Comparison of ENCODE assay signal across 21 cellular contexts in genomic region chr1:104921552-104921951, GRCh38.
DNase-seq lines count a peak whose midpoint lies in the region; TF ChIP-seq lines count a peak whose summit lies in the region.
"Had no signal": no experiment of that assay in that cellular context is flagged by ENCODE, and none has a peak within 500 bp of the region (broad histone marks: within the 10 kb centered on the region; RNA-seq: fewer than 3 reads in every experiment).

No MANE protein-coding gene starts in this region.

- H3K27ac Mint-ChIP-seq in endothelial cell (ENCODE audit: unreplicated experiment) (no peak overlapping the region), Calu3 (ENCODE audit: unreplicated experiment) (no peak overlapping the region)
- H3K27ac Mint-ChIP-seq: activated naive CD4-positive, alpha-beta T cell treated with anti-CD3 and anti-CD28 coated beads, Interleukin-2, amount 50 U/mL, for 24 hours; mesothelial cell of epicardium; naive thymus-derived CD4-positive, alpha-beta T cell; stimulated activated naive CD8-positive, alpha-beta T cell treated with anti-CD3 and anti-CD28 coated beads, Interleukin-15, Interleukin-2, amounts not matched to agents 100 ng/mL and 50 ng/mL, for 24 hours; T-helper 1 cell treated with Interleukin-12 subunit alpha and Interleukin-12 subunit beta and Interleukin-4 antibody, amounts not matched to agents 30 μg/mL and 1 μg/mL, for 36 hours had no signal

- peaks cover 3% of the 10 kb centered on the region for H3K27me3 Mint-ChIP-seq in endothelial cell (ENCODE audit: unreplicated experiment)
- no peaks in the 10 kb centered on the region for H3K27me3 Mint-ChIP-seq in Calu3 (ENCODE audit: unreplicated experiment)
- H3K27me3 Mint-ChIP-seq: activated naive CD4-positive, alpha-beta T cell treated with anti-CD3 and anti-CD28 coated beads, Interleukin-2, amount 50 U/mL, for 24 hours; central memory CD8-positive, alpha-beta T cell; naive thymus-derived CD4-positive, alpha-beta T cell; stimulated activated naive CD8-positive, alpha-beta T cell treated with anti-CD3 and anti-CD28 coated beads, Interleukin-15, Interleukin-2, amounts not matched to agents 100 ng/mL and 50 ng/mL, for 24 hours had no signal

- POLR2A ChIA-PET in RWPE1 (lab: Yijun Ruan, JAX; ENCODE audit: low non-redundant PET), result no interaction called here

- intact Hi-C loops in Calu3 (cut with micrococcal nuclease; ENCODE audit: unreplicated experiment), result no loop called here

- H3K4me1 Mint-ChIP-seq in endothelial cell (ENCODE audit: unreplicated experiment), result no peaks in the 10 kb centered on the region
- H3K4me1 Mint-ChIP-seq in Calu3 (ENCODE audit: low read depth, unreplicated experiment), result no peaks in the 10 kb centered on the region
- H3K4me1 Mint-ChIP-seq: activated naive CD4-positive, alpha-beta T cell treated with anti-CD3 and anti-CD28 coated beads, Interleukin-2, amount 50 U/mL, for 24 hours; central memory CD8-positive, alpha-beta T cell; mesothelial cell of epicardium had no signal

- DNase-seq in RWPE1 (ENCODE audit: low spot score) (peak; percentile 12), dedifferentiated amniotic fluid mesenchymal stem cell (ENCODE audit: extremely low spot score) (peak; percentile 29), retinal pigment epithelial cell (ENCODE audit: low read depth) (peak; percentile 75), endothelial cell (ENCODE audit: low spot score) (no peak), Calu3 (no peak), NCI-H345 treated with DMSO at 0.1 percent for 48 hours (lab: John Stamatoyannopoulos, UW; ENCODE audit: unreplicated experiment) (no peak)
- DNase-seq in stimulated activated CD4-positive, alpha-beta T cell treated with anti-CD3 and anti-CD28 coated beads, Interleukin-12 subunit alpha, Interleukin-12 subunit beta, amount 100 ng/mL, for 4 hours, result no peak
- DNase-seq: activated CD4-positive, alpha-beta T cell treated with anti-CD3 and anti-CD28 coated beads, Interleukin-2, amount 50 U/mL, for 4 hours; DMS 273 treated with DMSO at 0.1 percent for 48 hours; dorsolateral prefrontal cortex; left ventricle myocardium superior; naive thymus-derived CD4-positive, alpha-beta T cell; NCI-H526 treated with DMSO at 0.1 percent for 48 hours; nucleus accumbens had no signal

- H3K4me3 Mint-ChIP-seq in endothelial cell (ENCODE audit: unreplicated experiment) (no peak overlapping the region), Calu3 (ENCODE audit: low read depth, unreplicated experiment) (no peak overlapping the region)
- H3K4me3 Mint-ChIP-seq: activated naive CD4-positive, alpha-beta T cell treated with anti-CD3 and anti-CD28 coated beads, Interleukin-2, amount 50 U/mL, for 24 hours; central memory CD8-positive, alpha-beta T cell; mesothelial cell of epicardium; naive thymus-derived CD4-positive, alpha-beta T cell; stimulated activated naive CD8-positive, alpha-beta T cell treated with anti-CD3 and anti-CD28 coated beads, Interleukin-15, Interleukin-2, amounts not matched to agents 100 ng/mL and 50 ng/mL, for 24 hours; T-helper 1 cell treated with Interleukin-12 subunit alpha and Interleukin-12 subunit beta and Interleukin-4 antibody, amounts not matched to agents 30 μg/mL and 1 μg/mL, for 36 hours had no signal

- no peak for TF ChIP-seq RAD21 in Ishikawa (IDR thresholded peaks at IDR 0.05; ENCODE audit: low read depth)

- H3K9me3 Mint-ChIP-seq in endothelial cell (ENCODE audit: unreplicated experiment) (no peaks in the 10 kb centered on the region), Calu3 (ENCODE audit: low read depth, unreplicated experiment) (peaks cover 15% of the 10 kb centered on the region)
- H3K9me3 Mint-ChIP-seq: mesothelial cell of epicardium had no signal

- CTCF ChIA-PET in RWPE1 (lab: Yijun Ruan, JAX) (no interaction called here), Calu3 (lab: Charles Lee) (no interaction called here)

- H3K4me3 ChIP-seq in retinal pigment epithelial cell (ENCODE audit: low read length), result no peak overlapping the region
- H3K4me3 ChIP-seq: dorsolateral prefrontal cortex had no signal

- no peak for TF ChIP-seq EP300 in Ishikawa (IDR thresholded peaks at IDR 0.05; ENCODE audit: borderline replicate concordance)

- no peak overlapping the region for H3K27ac ChIP-seq in RWPE1
- H3K27ac ChIP-seq: HL-60 had no signal

- H3K36me3 Mint-ChIP-seq in endothelial cell (ENCODE audit: low read depth, unreplicated experiment) (no peaks in the 10 kb centered on the region), Calu3 (ENCODE audit: insufficient read depth, unreplicated experiment) (no peaks in the 10 kb centered on the region)
- H3K36me3 Mint-ChIP-seq: activated naive CD4-positive, alpha-beta T cell treated with anti-CD3 and anti-CD28 coated beads, Interleukin-2, amount 50 U/mL, for 24 hours; mesothelial cell of epicardium had no signal

- TF ChIP-seq CTCF in RWPE1 (conservative IDR thresholded peaks at IDR 0.05; ENCODE audit: low read depth), result no peak
- TF ChIP-seq CTCF in retinal pigment epithelial cell (conservative IDR thresholded peaks at IDR 0.05; ENCODE audit: low read depth, low read length), result no peak
- no peak for TF ChIP-seq CTCF in endothelial cell (IDR thresholded peaks at IDR 0.05; ENCODE audit: unreplicated experiment)
- no peak for TF ChIP-seq CTCF in Calu3 (IDR thresholded peaks at IDR 0.05; ENCODE audit: unreplicated experiment)

- BruUV-seq in Calu3 (replicated peaks; lab: Mats Ljungman, UMichigan), result no TSS peak

TF ChIP-seq in Ishikawa, 13 proteins besides CTCF, POLR2A, EP300 and RAD21:
- TF ChIP-seq NFIC (IDR thresholded peaks at IDR 0.05) (0 out of 2 replicates have a peak, but pooled peaks have one; percentile 20), TEAD4 (IDR thresholded peaks at IDR 0.05) (peak; percentile 34; the same call in 1 of the 2 replicates), CREB1 (IDR thresholded peaks at IDR 0.05; ENCODE audit: low read depth) (no peak)

Comparison
In these comparisons a context has a peak if more than half of its experiments do, and no peak if none do; other contexts are left out.
1. DNase-seq: peak in RWPE1 (single experiment), dedifferentiated amniotic fluid mesenchymal stem cell (single experiment) and retinal pigment epithelial cell (single experiment); none in endothelial cell (single experiment), Calu3 (single experiment), NCI-H345 treated with DMSO at 0.1 percent for 48 hours (single experiment) and stimulated activated CD4-positive, alpha-beta T cell treated with anti-CD3 and anti-CD28 coated beads, Interleukin-12 subunit alpha, Interleukin-12 subunit beta, amount 100 ng/mL, for 4 hours (single experiment).